In genomic region chr2:134079373-134079772, GRCh38 we compare ENCODE assay signal across 11 cellular contexts.
A peak's percentile ranks its signal among the peaks of the same experiment; 100 is the strongest.
DNase-seq lines count a peak whose midpoint lies in the region; ATAC-seq, FAIRE-seq and TF ChIP-seq lines count a peak whose summit lies in the region.
"Had no signal": no experiment of that assay in that cellular context is flagged by ENCODE, and none has a peak within 500 bp of the region (broad histone marks: within the 10 kb centered on the region; RNA-seq: fewer than 3 reads in every experiment).

No MANE protein-coding gene starts in this region.

- POLR2A ChIA-PET in GM10248 (lab: Yijun Ruan, JAX) (no interaction called here), HEK293T (lab: Yijun Ruan, JAX) (no interaction called here)

- ATAC-seq in HG02610 (IDR thresholded peaks at IDR 0.05; ENCODE audit: unreplicated experiment): peak; percentile 67
- ATAC-seq in HG03378 (IDR thresholded peaks at IDR 0.05; ENCODE audit: unreplicated experiment): peak; percentile 98

- peak; percentile 64 for FAIRE-seq in GM19239 (lab: Jason Lieb, UNC)

- TF ChIP-seq CTCF in GM10248 (IDR thresholded peaks at IDR 0.05; ENCODE audit: control extremely low read depth, extremely low read depth, low read depth, missing control alignments): no peak

- CTCF ChIA-PET in GM10248 (lab: Yijun Ruan, JAX) (interaction anchor here (1.3 to 1.4 kb wide), 4 partner anchors 10 to 333 kb away, joined by 3 to 5 read pairs (median 4); no protein-coding TSS in a partner anchor), HEK293T (lab: Yijun Ruan, JAX) (no interaction called here)

- peak; percentile 57 for DNase-seq in GM10248 (ENCODE audit: extremely low spot score)
- DNase-seq in GM19239 (ENCODE audit: insufficient read length, low spot score): peak; percentile 24
- no peak for DNase-seq in amniotic stem cell (lab: John Stamatoyannopoulos, UW)
- no peak for DNase-seq in OCI-M2 (lab: John Stamatoyannopoulos, UW; ENCODE audit: unreplicated experiment)
- DNase-seq in effector CD8-positive, alpha-beta T cell (lab: John Stamatoyannopoulos, UW): no peak
- no peak for DNase-seq in HEK293T (ENCODE audit: extremely low spot score)
- DNase-seq: activated CD8-positive, alpha-beta memory T cell treated with anti-CD3 and anti-CD28 coated beads, Interleukin-2, amount 50 U/mL, for 4 hours; spleen; T-helper 2 cell had no signal

TF ChIP-seq in HEK293T, 16 proteins besides CTCF, POLR2A, EP300 and RAD21:
- TF ChIP-seq ZNF384 (IDR thresholded peaks at IDR 0.05) (no peak), PKNOX1 (IDR thresholded peaks at IDR 0.05) (no peak), SP1 (IDR thresholded peaks at IDR 0.05) (no peak), L3MBTL2 (conservative IDR thresholded peaks at IDR 0.05) (no peak), NFRKB (IDR thresholded peaks at IDR 0.05) (no peak), BHLHE40 (IDR thresholded peaks at IDR 0.05; ENCODE audit: borderline replicate concordance) (no peak), FOXM1 (IDR thresholded peaks at IDR 0.05; ENCODE audit: borderline replicate concordance) (no peak), ARNT (IDR thresholded peaks at IDR 0.05) (no peak), CTBP1 (IDR thresholded peaks at IDR 0.05; ENCODE audit: borderline replicate concordance) (no peak), LEF1 (IDR thresholded peaks at IDR 0.05; ENCODE audit: borderline replicate concordance) (no peak), TARDBP (IDR thresholded peaks at IDR 0.05) (no peak), FOXK2 (IDR thresholded peaks at IDR 0.05) (no peak), SUZ12 (IDR thresholded peaks at IDR 0.05) (no peak), HDGF (IDR thresholded peaks at IDR 0.05; ENCODE audit: borderline replicate concordance) (no peak), ELF4 (IDR thresholded peaks at IDR 0.05) (no peak), FOXA1 (IDR thresholded peaks at IDR 0.05) (no peak)

Comparison
In these comparisons a context has a peak if more than half of its experiments do, and no peak if none do; other contexts are left out.
1. DNase-seq: peak in GM10248 (single experiment) and GM19239 (single experiment); none in amniotic stem cell (single experiment), OCI-M2 (single experiment), effector CD8-positive, alpha-beta T cell (single experiment) and HEK293T (single experiment).